15 cellular contexts compared by ENCODE assay signal in the genomic region with DNA sequence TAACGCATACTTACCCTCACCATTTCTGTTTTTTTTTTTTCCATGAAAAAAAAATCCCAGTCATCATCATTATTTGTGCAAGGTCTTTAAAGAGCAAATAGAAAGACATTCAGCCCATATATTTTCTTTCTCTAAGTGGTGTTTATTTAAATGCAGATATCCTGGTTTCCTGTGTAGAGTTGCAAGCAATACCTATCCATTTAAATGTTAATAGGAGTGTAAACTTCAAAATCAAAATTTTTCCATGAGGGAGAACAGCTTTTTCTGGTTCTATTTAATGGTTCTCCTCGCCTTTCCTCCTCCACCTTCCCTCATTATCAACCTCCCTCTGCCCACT.
"Had no signal": no experiment of that assay in that cellular context is flagged by ENCODE, and none has a peak within 500 bp of the region (broad histone marks: within the 10 kb centered on the region; RNA-seq: fewer than 3 reads in every experiment).

No MANE protein-coding gene starts in this region.

- H3K27ac Mint-ChIP-seq: activated naive CD4-positive, alpha-beta T cell treated with anti-CD3 and anti-CD28 coated beads for 36 hours; activated naive CD8-positive, alpha-beta T cell treated with anti-CD3 and anti-CD28 coated beads, Interleukin-2, amount 50 U/mL, for 24 hours; activated T-helper 2 cell treated with anti-CD3 and anti-CD28 coated beads, Interferon-gamma antibody, Interleukin-2, Interleukin-4, amounts not matched to agents 10 μg/mL and 5 μg/mL and 100 μg/mL, durations not matched to agents 14 hours and 24 hours and 36 hours; naive thymus-derived CD4-positive, alpha-beta T cell had no signal

- H3K4me3 Mint-ChIP-seq: activated naive CD4-positive, alpha-beta T cell treated with anti-CD3 and anti-CD28 coated beads for 36 hours; activated naive CD8-positive, alpha-beta T cell treated with anti-CD3 and anti-CD28 coated beads, Interleukin-2, amount 50 U/mL, for 24 hours; naive thymus-derived CD4-positive, alpha-beta T cell had no signal

- H3K27ac ChIP-seq: neutrophil, parathyroid adenoma had no signal

- H3K27me3 ChIP-seq: thyroid gland had no signal

- DNase-seq: activated naive CD4-positive, alpha-beta T cell treated with anti-CD3 and anti-CD28 coated beads for 36 hours; activated naive CD8-positive, alpha-beta T cell treated with anti-CD3 and anti-CD28 coated beads, Interleukin-2, amount 50 U/mL, for 24 hours; activated T-cell treated with anti-CD3 and anti-CD28 coated beads for 4 hours; aorta; foreskin fibroblast; islet precursor cell; mucosa of descending colon; naive thymus-derived CD4-positive, alpha-beta T cell; stimulated activated CD4-positive, alpha-beta T cell treated with anti-CD3 and anti-CD28 coated beads, Interleukin-12 subunit alpha, Interleukin-12 subunit beta, amount 100 ng/mL, for 4 hours; stimulated activated CD4-positive, alpha-beta T cell treated with anti-CD3 and anti-CD28 coated beads, Interleukin-2, amount 100 ng/mL, for 24 hours; T-helper 9 cell had no signal

- H3K36me3 Mint-ChIP-seq: naive thymus-derived CD4-positive, alpha-beta T cell had no signal

- H3K9me3 ChIP-seq: neutrophil, thyroid gland had no signal

- H3K36me3 ChIP-seq: neutrophil, thyroid gland had no signal

- H3K9ac ChIP-seq: parathyroid adenoma had no signal

- H3K4me3 ChIP-seq: mucosa of descending colon, thyroid gland had no signal

- H3K4me1 Mint-ChIP-seq: activated naive CD8-positive, alpha-beta T cell treated with anti-CD3 and anti-CD28 coated beads, Interleukin-2, amount 50 U/mL, for 24 hours; naive thymus-derived CD4-positive, alpha-beta T cell had no signal
